In genomic region chr20:58339741-58340140, GRCh38 we compare ENCODE assay signal across 16 cellular contexts.
"Had no signal": no experiment of that assay in that cellular context is flagged by ENCODE, and none has a peak within 500 bp of the region (broad histone marks: within the 10 kb centered on the region; RNA-seq: fewer than 3 reads in every experiment).

No MANE protein-coding gene starts in this region.

- H3K4me3 ChIP-seq: gastroesophageal sphincter, mucosa of descending colon, spleen, testis, tibial nerve had no signal

- H3K4me1 ChIP-seq: testis, tibial nerve had no signal

- H3K27ac ChIP-seq: gastroesophageal sphincter, spleen, testis, tibial nerve had no signal

- H3K9me3 ChIP-seq: gastroesophageal sphincter, mucosa of descending colon, spleen, testis, tibial nerve had no signal

- DNase-seq: cerebellar nuclear complex; effector memory CD8-positive, alpha-beta T cell; glutamatergic neuron; kidney glomerular epithelial cell; mucosa of descending colon; naive thymus-derived CD8-positive, alpha-beta T cell; posterior cingulate gyrus; spleen; stimulated activated CD4-positive, alpha-beta T cell treated with anti-CD3 and anti-CD28 coated beads, Interleukin-15, amount 100 ng/mL, for 24 hours; stimulated activated CD4-positive, alpha-beta T cell treated with anti-CD3 and anti-CD28 coated beads, Interleukin-1b, Interleukin-23, amount 100 ng/mL, for 48 hours; stimulated activated CD4-positive, alpha-beta T cell treated with anti-CD3 and anti-CD28 coated beads, Interleukin-4, amount 100 ng/mL, for 24 hours; stimulated activated naive B cell treated with anti-CD40 and anti-IgM and Interleukin-4, amounts not matched to agents 10 μg/mL and 1 μg/mL and 100 μg/mL, for 72 hours; stimulated activated naive CD8-positive, alpha-beta T cell treated with anti-CD3 and anti-CD28 coated beads, Interleukin-15, amount 100 ng/mL, for 72 hours; testis had no signal

- H3K27me3 ChIP-seq: gastroesophageal sphincter, spleen, testis, tibial nerve had no signal
